14 cellular contexts compared by ENCODE assay signal in genomic region chr12:69275471-69275891, GRCh38. TPM values are rescaled to one million over a fixed set of nuclear protein-coding genes. Genes with fewer than 3 reads are reported as not detected.
DNase-seq lines count a peak whose midpoint lies in the region; ATAC-seq, FAIRE-seq and TF ChIP-seq lines count a peak whose summit lies in the region.
"Had no signal": no experiment of that assay in that cellular context is flagged by ENCODE, and none has a peak within 500 bp of the region (broad histone marks: within the 10 kb centered on the region; RNA-seq: fewer than 3 reads in every experiment).

No MANE protein-coding gene starts in this region.

- H3K9me2 ChIP-seq in PC-3 (replicated peaks; ENCODE audit: low read length), result no peaks in the 10 kb centered on the region

- POLR2A ChIA-PET in activated B cell treated with CpG ODN at 0.5 μM for 24 hours (lab: Charles Lee) (no interaction called here), H1 (lab: Charles Lee; ENCODE audit: partially characterized antibody) (interaction anchor here (1.0 to 3.2 kb wide), 5 partner anchors 10 to 381 kb away, joined by 3 to 11 read pairs (median 5); partner anchors contain the start of gene LRRC10), PC-3 (lab: Charles Lee; ENCODE audit: unreplicated experiment) (no interaction called here)

- no peaks in the 10 kb centered on the region for H3K9me3 ChIP-seq in H1 (ENCODE audit: insufficient read depth in 2 of 2, low read depth in 1 of 2, low read length in 1 of 2)
- no peaks in the 10 kb centered on the region for H3K9me3 ChIP-seq in PC-3 (ENCODE audit: low read length)
- H3K9me3 ChIP-seq: uterus had no signal

- no peaks in the 10 kb centered on the region for H3K23me2 ChIP-seq in H1 (ENCODE audit: low read depth, low read length)

- H3K4me3 ChIP-seq in H1 (ENCODE audit: extremely low read depth in 1 of 4, insufficient read depth in 2 of 4, low read depth in 3 of 4, low read length in 4 of 4) (no peak overlapping the region), PC-3 (ENCODE audit: low read length) (no peak overlapping the region)
- H3K4me3 ChIP-seq: uterus had no signal

- H3K27ac Mint-ChIP-seq in stimulated activated naive CD8-positive, alpha-beta T cell treated with anti-CD3 and anti-CD28 coated beads, Interleukin-15, amount 100 ng/mL, for 72 hours, result peak overlapping the region in 1 of 2 donors; percentile 77
- H3K27ac Mint-ChIP-seq in activated B cell treated with CpG ODN at 0.5 μM for 24 hours, result peak overlapping the region; percentile 6
- H3K27ac Mint-ChIP-seq: nephron had no signal

- no peak overlapping the region for H3K4me3 Mint-ChIP-seq in stimulated activated naive CD8-positive, alpha-beta T cell treated with anti-CD3 and anti-CD28 coated beads, Interleukin-15, amount 100 ng/mL, for 72 hours
- H3K4me3 Mint-ChIP-seq in activated B cell treated with CpG ODN at 0.5 μM for 24 hours, result no peak overlapping the region
- H3K4me3 Mint-ChIP-seq: CD14-positive monocyte, nephron had no signal

- no peak overlapping the region for H4K5ac ChIP-seq in H1 (ENCODE audit: insufficient read length, low read depth, low read length)

- intact Hi-C loops in activated B cell treated with CpG ODN at 0.5 μM for 24 hours (cut with micrococcal nuclease) (no loop called here), PC-3 (cut with micrococcal nuclease) (no loop called here)

- no peak overlapping the region for H4K8ac ChIP-seq in H1 (ENCODE audit: extremely low read depth, insufficient read depth, low read length)

- H3K27ac ChIP-seq in H1 (ENCODE audit: low read depth, low read length), result no peak overlapping the region
- H3K27ac ChIP-seq in PC-3 (ENCODE audit: low read length), result no peak overlapping the region
- H3K27ac ChIP-seq: uterus had no signal

- H3K36me3 Mint-ChIP-seq in activated B cell treated with CpG ODN at 0.5 μM for 24 hours (ENCODE audit: low read depth), result peaks cover 14% of the 10 kb centered on the region

- no peaks in the 10 kb centered on the region for H3K9me3 Mint-ChIP-seq in stimulated activated naive CD8-positive, alpha-beta T cell treated with anti-CD3 and anti-CD28 coated beads, Interleukin-15, amount 100 ng/mL, for 72 hours
- no peaks in the 10 kb centered on the region for H3K9me3 Mint-ChIP-seq in activated B cell treated with CpG ODN at 0.5 μM for 24 hours
- H3K9me3 Mint-ChIP-seq: CD14-positive monocyte, nephron had no signal

- H3K9ac ChIP-seq in H1 (replicated peaks in 1 of 4; ENCODE audit: extremely low read depth in 1 of 4, low read depth in 3 of 4, low read length in 3 of 4) (no peak overlapping the region), PC-3 (ENCODE audit: low read length) (no peak overlapping the region)

- TF ChIP-seq EP300 in H1 (IDR thresholded peaks at IDR 0.05; ENCODE audit: borderline replicate concordance in 1 of 2, low read depth in 2 of 2, low read length in 2 of 2), result no peak

- no peak overlapping the region for H3K56ac ChIP-seq in H1 (replicated peaks; ENCODE audit: insufficient read length, low read depth, low read length)

- no peak for DNase-seq in stimulated activated naive CD8-positive, alpha-beta T cell treated with anti-CD3 and anti-CD28 coated beads, Interleukin-15, Interleukin-2, amounts not matched to agents 100 U/mL and 50 U/mL, for 24 hours
- DNase-seq in stimulated activated naive CD8-positive, alpha-beta T cell treated with anti-CD3 and anti-CD28 coated beads, Interleukin-15, amount 100 ng/mL, for 72 hours, result no peak
- DNase-seq in activated B cell treated with CpG ODN at 0.5 μM for 24 hours, result no peak
- no peak for DNase-seq in H1 (ENCODE audit: low read depth in 1 of 2, low spot score in 2 of 2)
- DNase-seq in mucosa of gallbladder (ENCODE audit: low spot score), result no peak
- no peak for DNase-seq in PC-3
- DNase-seq: hippocampal formation; left colon; stimulated activated CD4-positive, alpha-beta T cell treated with anti-CD3 and anti-CD28 coated beads, Interleukin-4, amount 100 ng/mL, for 1 hour; uterus had no signal

- no TSS peak for BruUV-seq in PC-3 (replicated peaks; lab: Mats Ljungman, UMichigan)

- no peak overlapping the region for H4K91ac ChIP-seq in H1 (replicated peaks; ENCODE audit: insufficient read length, low read length)

- H3K4me2 ChIP-seq in H1 (ENCODE audit: insufficient read depth in 1 of 2, low read depth in 2 of 2, low read length in 2 of 2) (no peak overlapping the region), PC-3 (ENCODE audit: low read length) (no peak overlapping the region)

- 79% methylated on average over 1 of the region's 1 CpG; no CpG with 5 or more reads in 1 of the 2 experiments for WGBS in H1 (ENCODE audit: extremely low coverage in 1 of 2, insufficient coverage in 1 of 2, insufficient read length in 1 of 2, insufficient replicate concordance in 2 of 2, low coverage in 1 of 2, low lambda C conversion rate in 2 of 2, missing lambda C conversion rate in 1 of 2), 2 experiments

- no peak overlapping the region for H2AFZ ChIP-seq in H1 (ENCODE audit: low read length)
- H2AFZ ChIP-seq in PC-3 (ENCODE audit: low read length), result no peak overlapping the region

- H2BK5ac ChIP-seq in H1 (ENCODE audit: low read depth, low read length), result no peak overlapping the region

- H3K27me3 ChIP-seq in H1 (replicated peaks in 1 of 4; ENCODE audit: control insufficient read depth in 3 of 4, extremely low read depth in 1 of 4, insufficient read depth in 3 of 4, low read length in 3 of 4) (no peaks in the 10 kb centered on the region), PC-3 (ENCODE audit: low read length) (no peaks in the 10 kb centered on the region)
- H3K27me3 ChIP-seq: uterus had no signal

- FAIRE-seq in H1 (lab: Jason Lieb, UNC), result no peak
- FAIRE-seq: HTR-8/SVneo had no signal

- H2BK120ac ChIP-seq in H1 (replicated peaks; ENCODE audit: low read depth, low read length), result no peak overlapping the region

- H3K4me1 Mint-ChIP-seq in stimulated activated naive CD8-positive, alpha-beta T cell treated with anti-CD3 and anti-CD28 coated beads, Interleukin-15, amount 100 ng/mL, for 72 hours, result peaks cover 39% of the 10 kb centered on the region
- H3K4me1 Mint-ChIP-seq in activated B cell treated with CpG ODN at 0.5 μM for 24 hours, result peaks cover 4% of the 10 kb centered on the region
- H3K4me1 Mint-ChIP-seq: nephron had no signal

- H4K20me1 ChIP-seq in H1 (replicated peaks in 1 of 2; ENCODE audit: control insufficient read depth in 1 of 2, insufficient read depth in 2 of 2, low read length in 2 of 2) (peaks cover 4% of the 10 kb centered on the region in 2 experiments), PC-3 (ENCODE audit: low read length) (no peaks in the 10 kb centered on the region)

- no peak overlapping the region for H3K18ac ChIP-seq in H1 (ENCODE audit: extremely low read depth, low read length)

- H3K79me2 ChIP-seq in H1 (ENCODE audit: control insufficient read depth in 1 of 2, insufficient read depth in 2 of 2, low read length in 2 of 2), result no peaks in the 10 kb centered on the region
- no peaks in the 10 kb centered on the region for H3K79me2 ChIP-seq in PC-3 (ENCODE audit: low read length)

- no peak overlapping the region for H2AK5ac ChIP-seq in H1 (ENCODE audit: low read depth, low read length)

- ATAC-seq in stimulated activated naive CD8-positive, alpha-beta T cell treated with anti-CD3 and anti-CD28 coated beads, Interleukin-15, Interleukin-2, amounts not matched to agents 100 U/mL and 50 U/mL, for 24 hours, result peak; percentile 72
- ATAC-seq in stimulated activated naive CD8-positive, alpha-beta T cell treated with anti-CD3 and anti-CD28 coated beads, Interleukin-15, amount 100 ng/mL, for 72 hours, result no peak
- ATAC-seq in activated B cell treated with CpG ODN at 0.5 μM for 24 hours (ENCODE audit: low read depth) (no peak), esophagus mucosa (no peak), PC-3 (no peak)
- ATAC-seq: left colon had no signal

- H2BK12ac ChIP-seq in H1 (ENCODE audit: low read depth, low read length), result no peak overlapping the region

- no peak overlapping the region for H2BK20ac ChIP-seq in H1 (ENCODE audit: low read length)

- H3K27me3 Mint-ChIP-seq in stimulated activated naive CD8-positive, alpha-beta T cell treated with anti-CD3 and anti-CD28 coated beads, Interleukin-15, amount 100 ng/mL, for 72 hours, result no peaks in the 10 kb centered on the region
- no peaks in the 10 kb centered on the region for H3K27me3 Mint-ChIP-seq in activated B cell treated with CpG ODN at 0.5 μM for 24 hours

- no peak overlapping the region for H3K14ac ChIP-seq in H1 (ENCODE audit: insufficient read length)

- H3K4me1 ChIP-seq in H1 (replicated peaks in 1 of 4; ENCODE audit: control insufficient read depth in 3 of 4, insufficient read depth in 4 of 4, low read length in 3 of 4), result no peaks in the 10 kb centered on the region
- H3K4me1 ChIP-seq in PC-3 (ENCODE audit: insufficient read depth, low read length), result no peaks in the 10 kb centered on the region
- H3K4me1 ChIP-seq: uterus had no signal

- CTCF ChIA-PET in activated B cell treated with CpG ODN at 0.5 μM for 24 hours (lab: Charles Lee) (no interaction called here), H1 (lab: Charles Lee; ENCODE audit: partially characterized antibody) (interaction anchor here (0.6 to 1.8 kb wide), 2 partner anchors 15 to 124 kb away, joined by 4 read pairs; no protein-coding TSS in a partner anchor), PC-3 (lab: Charles Lee) (no interaction called here)

- H3K36me3 ChIP-seq in H1 (ENCODE audit: control insufficient read depth in 2 of 4, insufficient read depth in 4 of 4, low read length in 3 of 4), result peaks cover 0 to 12% (median 2%) of the 10 kb centered on the region in 4 experiments; a peak in 2 of 8 replicates
- peaks cover 6% of the 10 kb centered on the region; the same call in 1 of the 2 replicates for H3K36me3 ChIP-seq in PC-3 (ENCODE audit: low read depth, low read length)
- H3K36me3 ChIP-seq: uterus had no signal

- no peaks in the 10 kb centered on the region for H3K79me1 ChIP-seq in H1 (ENCODE audit: low read depth, low read length)

- TF ChIP-seq POLR2A in H1 (IDR thresholded peaks at IDR 0.05; ENCODE audit: control extremely low read depth in 1 of 2, low read depth in 2 of 2, low read length in 2 of 2), result peak in 1 of 2 experiments; percentile 14; a peak in 1 of 3 replicates

- no peak overlapping the region for H3K23ac ChIP-seq in H1 (ENCODE audit: insufficient read length)

- TF ChIP-seq RAD21 in H1 (IDR thresholded peaks at IDR 0.05 in 1 of 2, conservative IDR thresholded peaks at IDR 0.05 in 1 of 2; ENCODE audit: low read depth in 2 of 2, low read length in 2 of 2), result no peak

- no peak overlapping the region for H3K4ac ChIP-seq in H1 (replicated peaks; ENCODE audit: insufficient read length, low read depth, low read length)

- H2BK15ac ChIP-seq in H1 (ENCODE audit: low read length), result no peak overlapping the region

- H3F3A ChIP-seq in PC-3 (ENCODE audit: low read length, unreplicated experiment), result no peaks in the 10 kb centered on the region

- TF ChIP-seq CTCF in activated B cell treated with CpG ODN at 0.5 μM for 24 hours (IDR thresholded peaks at IDR 0.05), result no peak
- no peak for TF ChIP-seq CTCF in H1 (IDR thresholded peaks at IDR 0.05; ENCODE audit: control extremely low read depth in 1 of 3, insufficient read depth in 1 of 3, low read depth in 1 of 3, low read length in 3 of 3)
- TF ChIP-seq CTCF in PC-3 (conservative IDR thresholded peaks at IDR 0.05; ENCODE audit: low read depth, low read length), result no peak

RNA-seq across cellular contexts. Expression of gene CPSF6, which starts 36.1 kb away (rescaled TPM):
- 95.5 and 104 TPM in 2 replicates for total RNA-seq in activated B cell treated with CpG ODN at 0.5 μM for 24 hours
- 156 and 167 TPM in 2 replicates for total RNA-seq in H1 (2021; fragmentation: NEBNext Ultra II Directional; extraction: Animal tissue kit (Norgen Biotek cat#: 25700))
- polyA plus RNA-seq in H1 (2011; rRNA removed), result 92.7 and 98.7 TPM in 2 replicates
- 72.9 TPM for polyA plus RNA-seq in H1 (2011; cell fraction: cytosol; rRNA removed)
- 142 TPM for polyA plus RNA-seq in H1 (2011; cell fraction: nucleus; rRNA removed)
- 108 to 208 TPM (median 125 TPM) in 4 replicates for polyA plus RNA-seq in H1 (2012, experiment 1 of 2)
- 46.5 TPM for polyA plus RNA-seq in H1 (2012, experiment 2 of 2)
- 87.2 TPM for polyA plus RNA-seq in H1 (2013, experiment 1 of 2)
- 80.9 TPM for polyA plus RNA-seq in H1 (2013, experiment 2 of 2)
- polyA minus RNA-seq in H1 (2011; rRNA and poly(A)+ RNA removed), result 118 and 121 TPM in 2 replicates
- polyA minus RNA-seq in H1 (2011; cell fraction: cytosol; rRNA and poly(A)+ RNA removed), result 91.5 TPM
- polyA minus RNA-seq in H1 (2011; cell fraction: nucleus; rRNA and poly(A)+ RNA removed), result 144 TPM
- total RNA-seq in mucosa of gallbladder, result 44.7 TPM
- total RNA-seq in esophagus mucosa, result 36.1 TPM
- 94.6 and 96.7 TPM in 2 replicates for total RNA-seq in PC-3 (2014; rRNA removed)
